ENCODE assay signal across 2 cellular contexts in genomic region chr1:2587071-2587859, GRCh38.
A peak's percentile ranks its signal among the peaks of the same experiment; 100 is the strongest.
TF ChIP-seq lines count a peak whose summit lies in the region.

No MANE protein-coding gene starts in this region.

TF ChIP-seq in SK-N-SH treated with all-trans-retinoic acid at 6 μM for 48 hours, 23 proteins besides CTCF, POLR2A, EP300 and RAD21:
- TF ChIP-seq OSR1 (CRISPR knock-in tag; IDR thresholded peaks at IDR 0.05) (no peak), RARB (CRISPR knock-in tag; IDR thresholded peaks at IDR 0.05) (no peak), TCF4 (CRISPR knock-in tag; IDR thresholded peaks at IDR 0.05; ENCODE audit: borderline replicate concordance) (no peak), ARNTL (CRISPR knock-in tag; IDR thresholded peaks at IDR 0.05; ENCODE audit: borderline replicate concordance, low read depth) (no peak), SNAI2 (CRISPR knock-in tag; IDR thresholded peaks at IDR 0.05) (no peak), CSRNP3 (CRISPR knock-in tag; IDR thresholded peaks at IDR 0.05) (no peak), GLIS3 (CRISPR knock-in tag; IDR thresholded peaks at IDR 0.05) (no peak), CSDC2 (CRISPR knock-in tag; IDR thresholded peaks at IDR 0.05) (no peak), ISL1 (CRISPR knock-in tag; IDR thresholded peaks at IDR 0.05) (no peak), PATZ1 (CRISPR knock-in tag; IDR thresholded peaks at IDR 0.05; ENCODE audit: borderline replicate concordance) (no peak)

TF ChIP-seq in H1, 55 proteins besides CTCF, POLR2A, EP300 and RAD21:
- TF ChIP-seq GTF2F1 (IDR thresholded peaks at IDR 0.05; ENCODE audit: borderline replicate concordance, low read depth, low read length) (no peak), KDM4A (IDR thresholded peaks at IDR 0.05; ENCODE audit: low read depth, low read length, severe bottlenecking) (peak; percentile 47), BCL11A (IDR thresholded peaks at IDR 0.05; ENCODE audit: low read depth in 2 of 2, low read length in 2 of 2) (no peak), ATF3 (IDR thresholded peaks at IDR 0.05; ENCODE audit: insufficient read depth, low read depth, low read length) (no peak)
TF ChIP-seq in H1: peak in this region for 1.
